24 cellular contexts compared by ENCODE assay signal in genomic region chr21:45234906-45235305, GRCh38.
"Had no signal": no experiment of that assay in that cellular context is flagged by ENCODE, and none has a peak within 500 bp of the region (broad histone marks: within the 10 kb centered on the region; RNA-seq: fewer than 3 reads in every experiment).

No MANE protein-coding gene starts in this region.

- FAIRE-seq: colon, kidney had no signal

- H3K27me3 ChIP-seq: neural progenitor cell, uterus had no signal

- H2AFZ ChIP-seq: neural progenitor cell had no signal

- H3K36me3 ChIP-seq: esophagus muscularis mucosa, gastroesophageal sphincter, left ventricle myocardium inferior, lower lobe of right lung, neural progenitor cell, suprapubic skin, tibial artery, upper lobe of left lung, uterus had no signal

- DNase-seq: effector memory CD8-positive, alpha-beta T cell; foreskin fibroblast; glutamatergic neuron; kidney; left cardiac atrium; left ventricle myocardium inferior; lower lobe of right lung; midbrain; right cardiac atrium; stimulated activated CD4-positive, alpha-beta T cell treated with anti-CD3 and anti-CD28 coated beads, Interleukin-4, amount 100 ng/mL, for 1 hour; stimulated activated CD8-positive, alpha-beta memory T cell treated with anti-CD3 and anti-CD28 coated beads, Interleukin-4, amount 100 ng/mL, for 48 hours; stimulated activated naive CD8-positive, alpha-beta T cell treated with anti-CD3 and anti-CD28 coated beads, Interleukin-15, Interleukin-2, amounts not matched to agents 100 U/mL and 50 U/mL, for 24 hours; uterus had no signal

- H3K4me1 ChIP-seq: esophagus muscularis mucosa, gastroesophageal sphincter, left ventricle myocardium inferior, lower lobe of right lung, neural progenitor cell, suprapubic skin, tibial artery, upper lobe of left lung, uterus had no signal

- ATAC-seq: effector memory CD8-positive, alpha-beta T cell; gastroesophageal sphincter; left cardiac atrium; lower lobe of right lung; natural killer cell treated with Interleukin-12 subunit alpha and Interleukin-12 subunit beta and Interleukin-15 and Interleukin-18, amount 100 ng/mL, for 72 hours; stimulated activated effector memory CD8-positive, alpha-beta T cell treated with anti-CD3 and anti-CD28 coated beads, Interleukin-12 subunit alpha, Interleukin-12 subunit beta, amount 100 ng/mL, for 72 hours; stimulated activated naive CD8-positive, alpha-beta T cell treated with anti-CD3 and anti-CD28 coated beads, Interleukin-15, Interleukin-2, amounts not matched to agents 100 U/mL and 50 U/mL, for 24 hours had no signal

- H3K4me2 ChIP-seq: neural progenitor cell, smooth muscle cell had no signal

- H3K9me3 ChIP-seq: esophagus muscularis mucosa, gastroesophageal sphincter, left ventricle myocardium inferior, lower lobe of right lung, suprapubic skin, tibial artery, upper lobe of left lung, uterus had no signal

- H3K27ac ChIP-seq: epithelial cell of prostate, esophagus muscularis mucosa, gastroesophageal sphincter, left ventricle myocardium inferior, lower lobe of right lung, neural progenitor cell, suprapubic skin, tibial artery, upper lobe of left lung, uterus had no signal

- H3K9ac ChIP-seq: neural progenitor cell had no signal

- H3K4me3 ChIP-seq: esophagus muscularis mucosa, gastroesophageal sphincter, left ventricle myocardium inferior, lower lobe of right lung, neural progenitor cell, smooth muscle cell, suprapubic skin, tibial artery, upper lobe of left lung, uterus had no signal
